8 cellular contexts compared by ENCODE assay signal in the genomic region with DNA sequence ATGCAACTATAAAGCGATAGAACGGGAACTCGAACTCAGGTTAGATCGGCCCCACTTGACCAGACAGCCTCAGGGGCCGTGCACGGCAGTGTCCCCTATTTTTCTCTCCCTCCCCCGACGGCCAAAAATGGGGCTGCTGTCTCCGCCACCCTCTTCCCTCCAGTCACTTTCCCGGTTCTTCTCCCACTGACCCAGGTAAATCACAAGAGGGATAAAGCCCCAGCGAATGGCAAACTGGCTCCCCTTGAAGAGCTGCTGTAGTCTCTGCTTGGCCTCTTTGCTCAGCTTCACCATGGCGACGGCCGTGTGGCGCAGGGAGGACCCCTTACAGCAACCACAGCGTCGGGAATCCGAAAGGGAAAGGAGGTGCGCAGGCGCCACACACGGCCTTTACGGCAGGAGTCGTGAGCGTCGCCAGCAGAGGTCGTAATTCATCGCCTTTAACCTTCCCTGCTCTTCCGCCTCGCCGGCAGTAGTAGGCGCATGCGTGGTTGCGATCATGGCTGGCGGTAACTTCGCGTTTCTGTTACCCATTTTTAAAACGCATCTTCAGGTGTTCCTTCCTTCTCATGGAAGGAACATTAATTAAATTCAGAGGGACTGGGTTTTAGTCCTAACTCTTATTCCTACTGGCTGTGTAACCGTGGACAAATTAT. TPM values are rescaled to one million over a fixed set of nuclear protein-coding genes. Genes with fewer than 3 reads are reported as not detected.
DNase-seq lines count a peak whose midpoint lies in the region; ATAC-seq and TF ChIP-seq lines count a peak whose summit lies in the region.

A gene (minus strand): TSS at position 364 of the 656 bp plus-strand sequence. CDS start 70 bp downstream, at position 294.

- H3K4me3 Mint-ChIP-seq in activated T-helper 17 cell treated with anti-CD3 and anti-CD28 coated beads, Interleukin-2, amount 50 U/mL, for 72 hours, result peak within 1 kb of the TSS; percentile 100
- H3K4me3 Mint-ChIP-seq in naive thymus-derived CD4-positive, alpha-beta T cell, result peak within 1 kb of the TSS; percentile 93 to 100 (median 99)
- H3K4me3 Mint-ChIP-seq in stimulated activated naive B cell treated with anti-CD40 and anti-IgM and Interleukin-4, amounts not matched to agents 10 μg/mL and 1 μg/mL and 100 μg/mL, for 72 hours, result peak within 1 kb of the TSS; percentile 93 to 98

- H3K4me3 ChIP-seq in LNCaP clone FGC (ENCODE audit: low read depth, low read length), result peak within 1 kb of the TSS; percentile 82
- peak within 1 kb of the TSS; percentile 85 to 100 (median 96) for H3K4me3 ChIP-seq in fibroblast of lung (replicated peaks in 1 of 4; ENCODE audit: control extremely low read depth in 1 of 4, insufficient read depth in 1 of 4, low read depth in 3 of 4, low read length in 4 of 4)
- peak within 1 kb of the TSS; percentile 83 for H3K4me3 ChIP-seq in naive thymus-derived CD4-positive, alpha-beta T cell (ENCODE audit: low read length)

- peaks cover 15% of the 10 kb centered on the region for H3K36me3 Mint-ChIP-seq in activated T-helper 17 cell treated with anti-CD3 and anti-CD28 coated beads, Interleukin-2, amount 50 U/mL, for 72 hours (ENCODE audit: low read depth)
- H3K36me3 Mint-ChIP-seq in naive thymus-derived CD4-positive, alpha-beta T cell, result peaks cover 2 to 10% (median 4%) of the 10 kb centered on the region in 5 donors
- peaks cover 8 to 16% of the 10 kb centered on the region in 2 donors for H3K36me3 Mint-ChIP-seq in stimulated activated naive B cell treated with anti-CD40 and anti-IgM and Interleukin-4, amounts not matched to agents 10 μg/mL and 1 μg/mL and 100 μg/mL, for 72 hours

- H3K79me2 ChIP-seq in fibroblast of lung (ENCODE audit: control insufficient read depth, insufficient read depth, low read length), result peaks cover 31% of the 10 kb centered on the region

- no peaks in the 10 kb centered on the region for H3K9me3 Mint-ChIP-seq in activated T-helper 17 cell treated with anti-CD3 and anti-CD28 coated beads, Interleukin-2, amount 50 U/mL, for 72 hours
- peaks cover 0 to 3% (median 0%) of the 10 kb centered on the region in 11 donors for H3K9me3 Mint-ChIP-seq in naive thymus-derived CD4-positive, alpha-beta T cell
- H3K9me3 Mint-ChIP-seq in stimulated activated naive B cell treated with anti-CD40 and anti-IgM and Interleukin-4, amounts not matched to agents 10 μg/mL and 1 μg/mL and 100 μg/mL, for 72 hours, result no peaks in the 10 kb centered on the region

- H3K4me1 ChIP-seq in fibroblast of lung (ENCODE audit: control insufficient read depth, extremely low read depth, insufficient read depth, low read length), result peaks cover 2% of the 10 kb centered on the region
- peaks cover 6 to 19% of the 10 kb centered on the region in 2 donors for H3K4me1 ChIP-seq in naive thymus-derived CD4-positive, alpha-beta T cell (ENCODE audit: control insufficient read depth in 2 of 2, insufficient read depth in 2 of 2, low read length in 2 of 2)

- peak within 1 kb of the TSS; percentile 89 for H3K9ac ChIP-seq in fibroblast of lung (ENCODE audit: insufficient read depth, low read length)

- H3K4me1 Mint-ChIP-seq in activated T-helper 17 cell treated with anti-CD3 and anti-CD28 coated beads, Interleukin-2, amount 50 U/mL, for 72 hours, result peaks cover 17% of the 10 kb centered on the region
- peaks cover 15 to 53% (median 43%) of the 10 kb centered on the region in 7 donors for H3K4me1 Mint-ChIP-seq in naive thymus-derived CD4-positive, alpha-beta T cell
- peaks cover 7 to 33% of the 10 kb centered on the region in 2 donors for H3K4me1 Mint-ChIP-seq in stimulated activated naive B cell treated with anti-CD40 and anti-IgM and Interleukin-4, amounts not matched to agents 10 μg/mL and 1 μg/mL and 100 μg/mL, for 72 hours

- POLR2A ChIA-PET in RWPE1 (lab: Yijun Ruan, JAX; ENCODE audit: low non-redundant PET), result no interaction called here
- POLR2A ChIA-PET in naive thymus-derived CD4-positive, alpha-beta T cell (lab: Charles Lee), result interaction anchor here (0.6 to 1.5 kb wide), 11 partner anchors 11 to 876 kb away, joined by 3 to 7 read pairs (median 3); no protein-coding TSS in a partner anchor

- peaks cover 2% of the 10 kb centered on the region for H3K36me3 ChIP-seq in fibroblast of lung (ENCODE audit: control insufficient read depth, insufficient read depth, low read length)
- H3K36me3 ChIP-seq in naive thymus-derived CD4-positive, alpha-beta T cell (ENCODE audit: control insufficient read depth in 2 of 3, insufficient read depth in 3 of 3, low read length in 3 of 3), result peaks cover 0 to 10% (median 0%) of the 10 kb centered on the region in 3 experiments

- intact Hi-C loops in naive thymus-derived CD4-positive, alpha-beta T cell (cut with micrococcal nuclease), result loop anchor here (1.0 to 10.0 kb wide), 14 partner anchors 32 to 1750 kb away; a partner anchor contains a TSS

- no peaks in the 10 kb centered on the region for H3K27me3 ChIP-seq in fibroblast of lung (ENCODE audit: control insufficient read depth, insufficient read depth, low read length)
- H3K27me3 ChIP-seq in naive thymus-derived CD4-positive, alpha-beta T cell (ENCODE audit: control insufficient read depth in 2 of 2, insufficient read depth in 2 of 2, low read length in 2 of 2), result peaks cover 0 to 4% of the 10 kb centered on the region in 2 donors

- CTCF ChIA-PET in RWPE1 (lab: Yijun Ruan, JAX), result interaction anchor here (0.6 to 1.4 kb wide), 6 partner anchors 29 to 298 kb away, joined by 3 to 6 read pairs (median 4); no protein-coding TSS in a partner anchor
- CTCF ChIA-PET in naive thymus-derived CD4-positive, alpha-beta T cell (lab: Charles Lee), result interaction anchor here (1.0 kb wide), 1 partner anchor 9 kb away, joined by 3 read pairs; no protein-coding TSS in a partner anchor

- H3K9me3 ChIP-seq in fibroblast of lung (ENCODE audit: control insufficient read depth, insufficient read depth, low read depth, low read length), result no peaks in the 10 kb centered on the region
- no peaks in the 10 kb centered on the region for H3K9me3 ChIP-seq in naive thymus-derived CD4-positive, alpha-beta T cell (ENCODE audit: control insufficient read depth in 2 of 3, low read length in 3 of 3)

- peak; percentile 92 for ATAC-seq in activated T-helper 17 cell treated with anti-CD3 and anti-CD28 coated beads, Interleukin-2, amount 50 U/mL, for 72 hours (replicated peaks)
- ATAC-seq in naive thymus-derived CD4-positive, alpha-beta T cell, result peak; percentile 99
- peak; percentile 96 for ATAC-seq in stimulated activated naive B cell treated with anti-CD40 and anti-IgM and Interleukin-4, amounts not matched to agents 10 μg/mL and 1 μg/mL and 100 μg/mL, for 72 hours (replicated peaks)

- peaks cover 4% of the 10 kb centered on the region for H3K27me3 Mint-ChIP-seq in activated T-helper 17 cell treated with anti-CD3 and anti-CD28 coated beads, Interleukin-2, amount 50 U/mL, for 72 hours
- H3K27me3 Mint-ChIP-seq in naive thymus-derived CD4-positive, alpha-beta T cell, result peaks cover 15 to 36% (median 19%) of the 10 kb centered on the region in 5 donors
- peaks cover 13 to 19% of the 10 kb centered on the region in 2 donors for H3K27me3 Mint-ChIP-seq in stimulated activated naive B cell treated with anti-CD40 and anti-IgM and Interleukin-4, amounts not matched to agents 10 μg/mL and 1 μg/mL and 100 μg/mL, for 72 hours

- TF ChIP-seq CTCF in LNCaP clone FGC (IDR thresholded peaks at IDR 0.05; ENCODE audit: control insufficient read depth, extremely low read depth, insufficient read depth) (peak; percentile 30), RWPE1 (conservative IDR thresholded peaks at IDR 0.05; ENCODE audit: low read depth) (peak; percentile 48), fibroblast of lung (conservative IDR thresholded peaks at IDR 0.05 in 1 of 2, IDR thresholded peaks at IDR 0.05 in 1 of 2; ENCODE audit: low read depth in 1 of 2, low read length in 2 of 2) (no peak)

- H3K27ac Mint-ChIP-seq in activated T-helper 17 cell treated with anti-CD3 and anti-CD28 coated beads, Interleukin-2, amount 50 U/mL, for 72 hours, result peak within 1 kb of the TSS; percentile 99
- H3K27ac Mint-ChIP-seq in naive thymus-derived CD4-positive, alpha-beta T cell, result peak within 1 kb of the TSS; percentile 94 to 100 (median 99)
- peak within 1 kb of the TSS; percentile 99 for H3K27ac Mint-ChIP-seq in stimulated activated naive B cell treated with anti-CD40 and anti-IgM and Interleukin-4, amounts not matched to agents 10 μg/mL and 1 μg/mL and 100 μg/mL, for 72 hours

- peak within 1 kb of the TSS; percentile 82 for H3K4me2 ChIP-seq in fibroblast of lung (ENCODE audit: extremely low read depth, insufficient read depth, low read length)

- H3K27ac ChIP-seq in RWPE1 (peak within 1 kb of the TSS; percentile 76), fibroblast of lung (ENCODE audit: insufficient read depth, low read length) (peak within 1 kb of the TSS; percentile 99)
- H3K27ac ChIP-seq in naive thymus-derived CD4-positive, alpha-beta T cell (ENCODE audit: low read depth, low read length), result peak within 1 kb of the TSS; percentile 94

- H4K20me1 ChIP-seq in fibroblast of lung (ENCODE audit: control insufficient read depth, extremely low read depth, insufficient read depth, low read length), result no peaks in the 10 kb centered on the region

- peak within 1 kb of the TSS; percentile 96 for H2AFZ ChIP-seq in fibroblast of lung (ENCODE audit: low read length)

- DNase-seq in EL (peak; percentile 97), GOT3 (lab: John Stamatoyannopoulos, UW) (peak; percentile 69), LNCaP clone FGC (ENCODE audit: low read depth) (peak; percentile 92), RWPE1 (ENCODE audit: low spot score) (peak; percentile 98), fibroblast of lung (ENCODE audit: low read depth in 2 of 2) (peak; percentile 98)
- DNase-seq in naive thymus-derived CD4-positive, alpha-beta T cell, result peak; percentile 68 to 92 (median 90)
- DNase-seq in stimulated activated naive B cell treated with anti-CD40 and anti-IgM and Interleukin-4, amounts not matched to agents 10 μg/mL and 1 μg/mL and 100 μg/mL, for 72 hours, result peak; percentile 86

RNA-seq across cellular contexts. Expression of the gene that starts here (rescaled TPM):
- 100 to 1,000 TPM; 262 to 281 TPM for total RNA-seq in activated T-helper 17 cell treated with anti-CD3 and anti-CD28 coated beads, Interleukin-2, amount 50 U/mL, for 72 hours
- total RNA-seq in fibroblast of lung, result 239 and 377 TPM in 2 replicates
- 275 and 279 TPM in 2 replicates for polyA plus RNA-seq in fibroblast of lung
- 1,049 and 1,092 TPM in 2 replicates for polyA plus RNA-seq in fibroblast of lung (2012)
- 64.5 and 67.3 TPM in 2 replicates for polyA minus RNA-seq in fibroblast of lung (ENCODE audit: low replicate concordance)
- 100 to 1,000 TPM; 302 to 737 (median 649) TPM for total RNA-seq in naive thymus-derived CD4-positive, alpha-beta T cell
- polyA plus RNA-seq in naive thymus-derived CD4-positive, alpha-beta T cell, result 100 to 1,000 TPM; 331 to 412 TPM

Comparison
In these comparisons a context has a peak if more than half of its experiments do, and no peak if none do; other contexts are left out.
1. Peak in every context shown above with its lines: DNase-seq, ATAC-seq, H3K4me3 ChIP-seq and H3K27ac ChIP-seq.
2. CTCF ChIP-seq: peak in LNCaP clone FGC (single experiment) and RWPE1 (single experiment); none in fibroblast of lung (0 of 2).